ENCODE assay signal across 10 cellular contexts in the genomic region with DNA sequence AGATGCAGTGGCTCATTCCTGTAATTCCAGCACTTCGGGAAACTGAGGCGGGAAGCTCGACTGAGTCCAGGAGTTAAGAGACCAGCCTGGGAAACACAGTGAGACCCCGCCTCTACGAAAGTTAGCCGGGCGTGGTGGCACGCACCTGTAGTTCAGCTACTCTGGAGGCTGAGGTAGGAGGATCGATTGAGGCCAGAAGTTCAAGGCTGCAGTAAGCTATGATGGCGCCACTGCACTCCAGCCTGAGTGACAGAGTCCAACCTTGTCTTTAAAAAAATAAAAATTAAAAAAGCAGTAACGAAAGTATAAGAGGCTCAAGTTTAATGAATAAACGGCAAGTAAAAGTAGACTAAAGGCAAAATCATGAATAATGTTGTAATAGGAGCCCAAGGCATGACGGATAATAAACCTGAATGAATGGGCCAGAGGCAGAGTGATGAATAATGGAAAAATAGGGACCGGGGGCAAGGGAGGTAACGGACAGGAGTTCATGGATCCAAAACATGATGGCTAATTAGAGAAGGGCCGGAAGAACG. TPM values are rescaled to one million over a fixed set of nuclear protein-coding genes. Genes with fewer than 3 reads are reported as not detected.
DNase-seq lines count a peak whose midpoint lies in the region; ATAC-seq and TF ChIP-seq lines count a peak whose summit lies in the region.
"Had no signal": no experiment of that assay in that cellular context is flagged by ENCODE, and none has a peak within 500 bp of the region (broad histone marks: within the 10 kb centered on the region; RNA-seq: fewer than 3 reads in every experiment).

No MANE protein-coding gene starts in this region.

- WGBS in transverse colon (ENCODE audit: low coverage in 1 of 2), 2 donors: 22 to 50% methylated on average over 9 to 17 of the region's 17 CpGs

- no peaks in the 10 kb centered on the region for H3K9me3 ChIP-seq in lower lobe of right lung
- no peaks in the 10 kb centered on the region for H3K9me3 ChIP-seq in transverse colon

- TF ChIP-seq CTCF in brain (conservative IDR thresholded peaks at IDR 0.05): no peak
- no peak for TF ChIP-seq CTCF in lower lobe of right lung (IDR thresholded peaks at IDR 0.05)
- TF ChIP-seq CTCF in transverse colon (IDR thresholded peaks at IDR 0.05): no peak

- H3K36me3 ChIP-seq in lower lobe of right lung (peaks cover 54% of the 10 kb centered on the region), transverse colon (peaks cover 0 to 8% (median 3%) of the 10 kb centered on the region in 4 donors)

- peak overlapping the region; percentile 94 for H3K27ac Mint-ChIP-seq in activated naive CD4-positive, alpha-beta T cell treated with anti-CD3 and anti-CD28 coated beads for 36 hours
- peak overlapping the region; percentile 92 to 99 (median 98) for H3K27ac Mint-ChIP-seq in brain

- CTCF ChIA-PET in activated naive CD4-positive, alpha-beta T cell treated with anti-CD3 and anti-CD28 coated beads for 36 hours (lab: Charles Lee): interaction anchor here (0.6 to 1.0 kb wide), 2 partner anchors 40 to 44 kb away, joined by 3 to 6 read pairs; a partner anchor contains a TSS

- no peak for TF ChIP-seq EP300 in transverse colon (IDR thresholded peaks at IDR 0.05; ENCODE audit: low read depth)

- peaks cover 27% of the 10 kb centered on the region for H3K4me1 ChIP-seq in lower lobe of right lung
- peaks cover 16 to 21% (median 19%) of the 10 kb centered on the region in 4 donors for H3K4me1 ChIP-seq in transverse colon

- H3K4me1 Mint-ChIP-seq in activated naive CD4-positive, alpha-beta T cell treated with anti-CD3 and anti-CD28 coated beads for 36 hours (ENCODE audit: low read depth): peaks cover 35% of the 10 kb centered on the region
- peaks cover 34% of the 10 kb centered on the region for H3K4me1 Mint-ChIP-seq in brain

- intact Hi-C loops in activated naive CD4-positive, alpha-beta T cell treated with anti-CD3 and anti-CD28 coated beads for 36 hours (cut with micrococcal nuclease): loop anchor here (1.0 to 2.0 kb wide), 10 partner anchors 25 to 795 kb away; a partner anchor contains a TSS
- intact Hi-C loops in lower lobe of right lung (cut with DNase I): no loop called here
- intact Hi-C loops in transverse colon (cut with DNase I; ENCODE audit: low total_unique reads): no loop called here

- peaks cover 30% of the 10 kb centered on the region for H3K36me3 Mint-ChIP-seq in activated naive CD4-positive, alpha-beta T cell treated with anti-CD3 and anti-CD28 coated beads for 36 hours (ENCODE audit: low read depth)
- H3K36me3 Mint-ChIP-seq in brain: peaks cover 39% of the 10 kb centered on the region

- peak overlapping the region; percentile 95 for H3K27ac ChIP-seq in lower lobe of right lung
- H3K27ac ChIP-seq in transverse colon: peak overlapping the region; percentile 90 to 92 (median 91)

- H3K9me3 Mint-ChIP-seq in activated naive CD4-positive, alpha-beta T cell treated with anti-CD3 and anti-CD28 coated beads for 36 hours: peaks cover 2% of the 10 kb centered on the region
- no peaks in the 10 kb centered on the region for H3K9me3 Mint-ChIP-seq in brain

- no peaks in the 10 kb centered on the region for H3K27me3 Mint-ChIP-seq in activated naive CD4-positive, alpha-beta T cell treated with anti-CD3 and anti-CD28 coated beads for 36 hours (ENCODE audit: low read depth)
- H3K27me3 Mint-ChIP-seq in brain: no peaks in the 10 kb centered on the region

- H3K4me3 Mint-ChIP-seq in activated naive CD4-positive, alpha-beta T cell treated with anti-CD3 and anti-CD28 coated beads for 36 hours: peak overlapping the region; percentile 85
- H3K4me3 Mint-ChIP-seq in brain: peak overlapping the region; percentile 84 to 93 (median 90)

- TF ChIP-seq POLR2A in transverse colon (IDR thresholded peaks at IDR 0.05): no peak

- H3K27me3 ChIP-seq in lower lobe of right lung (ENCODE audit: low read depth) (no peaks in the 10 kb centered on the region), transverse colon (no peaks in the 10 kb centered on the region)

- peak overlapping the region; percentile 80 for H3K4me3 ChIP-seq in lower lobe of right lung
- H3K4me3 ChIP-seq in transverse colon: peak overlapping the region in 3 of 4 donors; percentile 39 to 68 (median 47)

- ATAC-seq in lower lobe of right lung (no peak), GM18861 (IDR thresholded peaks at IDR 0.05; ENCODE audit: unreplicated experiment) (no peak)

- DNase-seq in activated naive CD4-positive, alpha-beta T cell treated with anti-CD3 and anti-CD28 coated beads for 36 hours: peak; percentile 16
- DNase-seq in activated naive CD4-positive, alpha-beta T cell treated with anti-CD3 and anti-CD28 coated beads, Interleukin-2, amount 50 U/mL, for 16 hours: no peak
- DNase-seq in lower lobe of right lung (no peak), transverse colon (no peak), HUDEP-2 (lab: John Stamatoyannopoulos, UW; ENCODE audit: unreplicated experiment in 76 of 76) (no peak), DMS79 (lab: John Stamatoyannopoulos, UW) (no peak)

- in situ Hi-C loops in transverse colon (cut with MboI; ENCODE audit: low pct_ligation_motif_present in 1 of 4, low pct_unique_long_range_greater_than_20kb in 1 of 4, low sequenced_read_pairs in 3 of 4): no loop called here

RNA-seq across cellular contexts. Expression of a gene that starts 1.2 kb away (rescaled TPM):
- total RNA-seq in activated naive CD4-positive, alpha-beta T cell treated with anti-CD3 and anti-CD28 coated beads for 36 hours: 10 to 100 TPM; 72.6 to 75.0 TPM
- polyA plus RNA-seq in brain (ENCODE audit: insufficient read depth, low read depth, low replicate concordance): 61.1 TPM
- total RNA-seq in lower lobe of right lung (40.8 TPM), transverse colon (100 to 1,000 TPM in 1 of 4 donors, 10 to 100 TPM in 3; 36.0 to 101 (median 53.8) TPM)

RNA-seq across cellular contexts. Expression of a gene that starts 15.7 kb away (rescaled TPM):
- total RNA-seq in activated naive CD4-positive, alpha-beta T cell treated with anti-CD3 and anti-CD28 coated beads for 36 hours: 1 to 10 TPM in 1 of 2 experiments, under 1 TPM in 1; 0.72 to 1.1 TPM
- 407 TPM for polyA plus RNA-seq in brain (ENCODE audit: insufficient read depth, low read depth, low replicate concordance)
- total RNA-seq in lower lobe of right lung (447 TPM), transverse colon (100 to 1,000 TPM in 2 of 4 donors, 10 to 100 TPM in 2; 72.2 to 214 (median 132) TPM)

RNA-seq across cellular contexts. Expression of a gene that starts 24.5 kb away (rescaled TPM):
- total RNA-seq in activated naive CD4-positive, alpha-beta T cell treated with anti-CD3 and anti-CD28 coated beads for 36 hours: 1 to 10 TPM; 1.2 to 1.3 TPM
- 46.6 TPM for polyA plus RNA-seq in brain (ENCODE audit: insufficient read depth, low read depth, low replicate concordance)
- total RNA-seq in lower lobe of right lung (816 TPM), transverse colon (10 to 100 TPM in 3 of 4 donors, not detected in 1; 10.8 to 48.4 (median 34.8) TPM)

RNA-seq across cellular contexts. Expression of a gene that starts 43.8 kb away (rescaled TPM):
- 1 to 10 TPM in 1 of 2 experiments, under 1 TPM in 1; 0.88 to 1.1 TPM for total RNA-seq in activated naive CD4-positive, alpha-beta T cell treated with anti-CD3 and anti-CD28 coated beads for 36 hours
- 49.8 TPM for polyA plus RNA-seq in brain (ENCODE audit: insufficient read depth, low read depth, low replicate concordance)
- 75.1 TPM for total RNA-seq in lower lobe of right lung
- 100 to 1,000 TPM in 3 of 4 donors, 10 to 100 TPM in 1; 93.7 to 147 (median 125) TPM for total RNA-seq in transverse colon

RNA-seq across cellular contexts. Expression of a gene that starts 52.1 kb away (rescaled TPM):
- total RNA-seq in activated naive CD4-positive, alpha-beta T cell treated with anti-CD3 and anti-CD28 coated beads for 36 hours: not detected
- not detected for polyA plus RNA-seq in brain (ENCODE audit: insufficient read depth, low read depth, low replicate concordance)
- total RNA-seq in lower lobe of right lung (0.68 TPM), transverse colon (not detected)
- total RNA-seq: Daoy, M059J had no signal

Comparison
In these comparisons a context has a peak if more than half of its experiments do, and no peak if none do; other contexts are left out.
1. RNA of a gene that starts 15.7 kb away (total RNA-seq): 447 TPM in lower lobe of right lung (single experiment) and 72.2 to 214 TPM in transverse colon; 0.72 to 1.1 TPM in activated naive CD4-positive, alpha-beta T cell treated with anti-CD3 and anti-CD28 coated beads for 36 hours; every median in the first group is over 10 times any median in the second.
2. RNA of a gene that starts 24.5 kb away (total RNA-seq): 816 TPM in lower lobe of right lung (single experiment); 10.8 to 48.4 TPM in transverse colon and 1.2 to 1.3 TPM in activated naive CD4-positive, alpha-beta T cell treated with anti-CD3 and anti-CD28 coated beads for 36 hours; every median in the first group is over 10 times any median in the second.